8 cellular contexts compared by ENCODE assay signal in the genomic region with DNA sequence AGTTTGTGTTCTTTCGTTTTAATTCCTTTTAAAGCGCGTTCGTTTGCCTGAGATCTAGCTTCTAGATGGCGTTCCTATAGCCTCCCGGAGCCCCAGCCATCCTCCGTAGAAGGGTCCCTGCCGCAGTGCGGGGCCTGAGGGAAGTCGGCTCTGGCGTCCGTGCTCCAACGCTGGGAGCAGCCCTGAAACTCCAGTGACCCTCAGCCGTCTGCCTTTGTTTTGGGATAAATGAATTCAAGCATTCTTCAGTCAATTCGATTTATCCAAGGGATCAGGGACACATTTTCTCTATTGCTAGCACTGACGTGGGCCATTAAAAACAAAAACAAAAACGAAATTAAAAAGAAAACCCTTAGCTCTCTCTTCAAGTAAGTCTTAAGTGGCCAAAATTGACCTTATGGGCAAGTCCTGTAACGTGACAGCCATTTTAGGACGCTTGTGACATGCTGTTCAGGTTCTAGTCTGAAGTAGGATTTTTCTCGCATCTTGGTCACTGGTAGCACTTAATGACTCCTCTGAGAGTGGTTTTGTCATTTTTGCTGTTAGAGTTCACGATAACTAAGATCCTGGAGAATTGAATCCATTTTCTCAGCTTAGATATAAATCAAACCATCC. TPM values are rescaled to one million over a fixed set of nuclear protein-coding genes. Genes with fewer than 3 reads are reported as not detected.
DNase-seq lines count a peak whose midpoint lies in the region; ATAC-seq and TF ChIP-seq lines count a peak whose summit lies in the region.

No MANE protein-coding gene starts in this region.

- H3K27ac Mint-ChIP-seq in activated T-helper 17 cell treated with anti-CD3 and anti-CD28 coated beads, Interleukin-2, amount 50 U/mL, for 72 hours = peak overlapping the region; percentile 97

- TF ChIP-seq CTCF in heart right ventricle (IDR thresholded peaks at IDR 0.05) (no peak), retinal pigment epithelial cell (conservative IDR thresholded peaks at IDR 0.05; ENCODE audit: low read depth, low read length) (no peak)

- H3K9me3 ChIP-seq in HUES64 (ENCODE audit: insufficient read depth, low read depth, low read length) (no peaks in the 10 kb centered on the region), heart right ventricle (no peaks in the 10 kb centered on the region)

- DNase-seq in NCI-H2171 treated with DMSO at 0.1 percent for 48 hours (lab: John Stamatoyannopoulos, UW) (peak; percentile 34), NCI-H2171 (lab: John Stamatoyannopoulos, UW) (no peak), heart right ventricle (no peak), retinal pigment epithelial cell (ENCODE audit: low read depth) (peak; percentile 4), GM19238 (ENCODE audit: insufficient read length, low spot score) (no peak)

- H3K27me3 Mint-ChIP-seq in activated T-helper 17 cell treated with anti-CD3 and anti-CD28 coated beads, Interleukin-2, amount 50 U/mL, for 72 hours = no peaks in the 10 kb centered on the region

- H3K27me3 ChIP-seq in HUES64 (ENCODE audit: insufficient read depth, low read length) (no peaks in the 10 kb centered on the region), heart right ventricle (no peaks in the 10 kb centered on the region)

- peak; percentile 32 for ATAC-seq in GM21717 (IDR thresholded peaks at IDR 0.05; ENCODE audit: unreplicated experiment)
- ATAC-seq in activated T-helper 17 cell treated with anti-CD3 and anti-CD28 coated beads, Interleukin-2, amount 50 U/mL, for 72 hours (replicated peaks) = peak; percentile 16
- peak; percentile 30 to 81 (median 64) for ATAC-seq in heart right ventricle

- peaks cover 6% of the 10 kb centered on the region for H3K4me1 Mint-ChIP-seq in activated T-helper 17 cell treated with anti-CD3 and anti-CD28 coated beads, Interleukin-2, amount 50 U/mL, for 72 hours

- H3K9ac ChIP-seq in HUES64 (ENCODE audit: low read depth, low read length) = peak overlapping the region; percentile 90

- H3K4me1 ChIP-seq in HUES64 (ENCODE audit: insufficient read depth, low read length) (peaks cover 22% of the 10 kb centered on the region), heart right ventricle (peaks cover 0 to 38% (median 27%) of the 10 kb centered on the region in 9 donors)

- H3K4me3 ChIP-seq in HUES64 (ENCODE audit: low read length) (peak overlapping the region; percentile 79), heart right ventricle (peak overlapping the region; percentile 41 to 92 (median 76)), retinal pigment epithelial cell (ENCODE audit: low read length) (peak overlapping the region; percentile 70)

- no peaks in the 10 kb centered on the region for H3K9me3 Mint-ChIP-seq in activated T-helper 17 cell treated with anti-CD3 and anti-CD28 coated beads, Interleukin-2, amount 50 U/mL, for 72 hours

- intact Hi-C loops in heart right ventricle (cut with DNase I) = loop anchor here in 3 of 10 donors (10.0 kb wide), 2 partner anchors 681 to 1341 kb away; a partner anchor contains a TSS

- peak overlapping the region; percentile 96 for H3K4me3 Mint-ChIP-seq in activated T-helper 17 cell treated with anti-CD3 and anti-CD28 coated beads, Interleukin-2, amount 50 U/mL, for 72 hours

- peaks cover 23% of the 10 kb centered on the region for H3K36me3 ChIP-seq in HUES64 (ENCODE audit: insufficient read depth, low read length)
- H3K36me3 ChIP-seq in heart right ventricle = peaks cover 0 to 14% (median 0%) of the 10 kb centered on the region in 9 donors

- peaks cover 40% of the 10 kb centered on the region for H3K36me3 Mint-ChIP-seq in activated T-helper 17 cell treated with anti-CD3 and anti-CD28 coated beads, Interleukin-2, amount 50 U/mL, for 72 hours (ENCODE audit: low read depth)

- peak overlapping the region; percentile 58 for H3K27ac ChIP-seq in HUES64 (ENCODE audit: low read depth, low read length)
- H3K27ac ChIP-seq in heart right ventricle = peak overlapping the region; percentile 5 to 94 (median 90)

- WGBS in HUES64 = 10% methylated on average over 21 of the region's 21 CpGs
- WGBS in heart right ventricle, 2 donors = 4% methylated on average over 21 of the region's 21 CpGs

RNA-seq across cellular contexts. Expression of a gene that starts 0.8 kb away (rescaled TPM):
- 28.6 TPM for polyA plus RNA-seq in HUES64 (2013, experiment 1 of 2)
- 31.2 TPM for polyA plus RNA-seq in HUES64 (2013, experiment 2 of 2)
- 10 to 100 TPM; 33.7 to 34.6 TPM for total RNA-seq in activated T-helper 17 cell treated with anti-CD3 and anti-CD28 coated beads, Interleukin-2, amount 50 U/mL, for 72 hours
- total RNA-seq in heart right ventricle = 10 to 100 TPM; 10.6 to 24.0 (median 15.9) TPM
- 10 to 100 TPM in 1 of 2 donors, 1 to 10 TPM in 1; 3.3 to 11.8 TPM for polyA plus RNA-seq in heart right ventricle

Comparison
In these comparisons a context has a peak if more than half of its experiments do, and no peak if none do; other contexts are left out.
1. DNase-seq: peak in NCI-H2171 treated with DMSO at 0.1 percent for 48 hours (single experiment) and retinal pigment epithelial cell (single experiment); none in NCI-H2171 (single experiment), heart right ventricle (0 of 2) and GM19238 (single experiment).
2. Peak in every context shown above with its lines, with median percentiles within 50 percentile points of each other: ATAC-seq and H3K4me3 ChIP-seq.